ENCODE assay signal across 10 cellular contexts in genomic region chr7:94391716-94392390, GRCh38. TPM values are rescaled to one million over a fixed set of nuclear protein-coding genes. Genes with fewer than 3 reads are reported as not detected.
DNase-seq lines count a peak whose midpoint lies in the region; ATAC-seq lines count a peak whose summit lies in the region.
"Had no signal": no experiment of that assay in that cellular context is flagged by ENCODE, and none has a peak within 500 bp of the region (broad histone marks: within the 10 kb centered on the region; RNA-seq: fewer than 3 reads in every experiment).

No MANE protein-coding gene starts in this region.

- no peak overlapping the region for H3K27ac ChIP-seq in caudate nucleus (ENCODE audit: low read depth, low read length)

- H3K4me1 ChIP-seq in ES-I3 (ENCODE audit: insufficient read depth, low read length) = peaks cover 8% of the 10 kb centered on the region

- H3K9ac ChIP-seq in ES-I3 (ENCODE audit: low read depth, low read length) = peak overlapping the region; percentile 7; the same call in 1 of the 2 replicates

- H3K9me3 ChIP-seq in ES-I3 (ENCODE audit: control insufficient read depth, insufficient read depth, low read length) = no peaks in the 10 kb centered on the region

- intact Hi-C loops in posterior vena cava (cut with DNase I) = loop anchor here in 1 of 2 donors (5.0 kb wide), 1 partner anchor 35 kb away; no protein-coding TSS in a partner anchor

- ATAC-seq in GM21529 (IDR thresholded peaks at IDR 0.05; ENCODE audit: unreplicated experiment) = no peak

- no peaks in the 10 kb centered on the region for H3K36me3 ChIP-seq in ES-I3 (ENCODE audit: insufficient read depth, low read length)

- peak; percentile 17 for DNase-seq in NCI-H69 (lab: John Stamatoyannopoulos, UW)
- peak; percentile 93 for DNase-seq in fibroblast of peridontal ligament (ENCODE audit: extremely low read depth)
- DNase-seq in posterior vena cava (ENCODE audit: low spot score) = peak; percentile 81
- no peak for DNase-seq in SKM-1 treated with dmso at 0.1 percent for 144 hours (lab: John Stamatoyannopoulos, UW; ENCODE audit: unreplicated experiment)
- DNase-seq in SHP77 treated with DMSO at 0.1 percent for 48 hours (lab: John Stamatoyannopoulos, UW) = no peak
- DNase-seq in caudate nucleus (lab: John Stamatoyannopoulos, UW) = no peak
- DNase-seq: activated effector memory CD4-positive, alpha-beta T cell treated with anti-CD3 and anti-CD28 coated beads, Interleukin-2, amount 50 U/mL, for 16 hours; NCI-H1694 had no signal

RNA-seq across cellular contexts. Expression of gene COL1A2, which starts 2.8 kb away (rescaled TPM):
- total RNA-seq in posterior vena cava = 1,000 to 10,000 TPM in 1 of 2 donors, 100 to 1,000 TPM in 1; 780 to 2,112 TPM

Comparison
In these comparisons a context has a peak if more than half of its experiments do, and no peak if none do; other contexts are left out.
1. DNase-seq: peak in NCI-H69 (single experiment), fibroblast of peridontal ligament (single experiment) and posterior vena cava (single experiment); none in SKM-1 treated with dmso at 0.1 percent for 144 hours (single experiment), SHP77 treated with DMSO at 0.1 percent for 48 hours (single experiment) and caudate nucleus (0 of 61).